8 cellular contexts compared by ENCODE assay signal in the genomic region with DNA sequence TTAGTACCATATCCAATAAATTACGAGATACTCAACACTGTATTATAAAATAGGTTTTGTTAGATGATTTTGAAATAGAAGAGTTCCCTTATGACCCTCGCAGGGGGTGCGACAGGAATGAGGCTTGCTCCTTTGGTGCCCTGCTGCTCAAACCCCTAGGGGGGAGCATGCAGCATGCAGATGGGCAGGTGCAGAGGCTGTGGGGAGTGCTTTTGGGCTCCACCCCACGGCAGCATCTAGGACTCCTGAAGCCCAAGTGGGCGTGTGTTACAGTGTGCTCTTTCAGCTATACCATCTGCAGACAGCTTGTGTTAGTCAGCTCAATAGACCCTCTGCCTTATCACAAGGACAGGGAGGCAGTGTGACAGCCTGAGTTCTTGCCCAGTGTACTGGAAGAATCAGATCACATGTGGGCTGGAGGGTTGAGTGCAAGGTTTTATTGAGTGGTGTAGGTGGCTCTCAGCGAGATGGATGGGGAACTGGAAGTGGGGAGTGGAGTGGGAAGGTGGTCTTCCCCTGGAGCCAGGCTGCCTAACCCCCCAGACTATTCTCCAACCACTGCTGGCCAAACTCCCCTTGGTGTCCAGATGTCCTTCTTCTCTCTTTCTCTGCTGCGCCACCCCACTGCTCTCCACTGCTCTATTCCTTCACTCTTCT. TPM values are rescaled to one million over a fixed set of nuclear protein-coding genes. Genes with fewer than 3 reads are reported as not detected.
DNase-seq lines count a peak whose midpoint lies in the region; ATAC-seq and TF ChIP-seq lines count a peak whose summit lies in the region.

No MANE protein-coding gene starts in this region.

- no peaks in the 10 kb centered on the region for H3K79me1 ChIP-seq in trophoblast cell (ENCODE audit: low read length)

- no peaks in the 10 kb centered on the region for H3K36me3 Mint-ChIP-seq in activated CD4-positive, alpha-beta T cell treated with anti-CD3 and anti-CD28 coated beads for 36 hours (ENCODE audit: low read depth)
- H3K36me3 Mint-ChIP-seq in glutamatergic neuron (ENCODE audit: unreplicated experiment) = no peaks in the 10 kb centered on the region

- peaks cover 4 to 5% of the 10 kb centered on the region in 2 experiments for H3K4me1 ChIP-seq in trophoblast cell (ENCODE audit: control insufficient read depth in 1 of 2, insufficient read depth in 2 of 2, low read length in 2 of 2)

- no peaks in the 10 kb centered on the region for H3K9me3 ChIP-seq in WERI-Rb-1 (ENCODE audit: severe bottlenecking)
- no peaks in the 10 kb centered on the region for H3K9me3 ChIP-seq in trophoblast cell (ENCODE audit: insufficient read depth, low read depth, low read length)

- WGBS in trophoblast cell (ENCODE audit: extremely low coverage, insufficient coverage, insufficient read length) = no CpG with 5 or more reads among the region's 7 CpGs

- H2BK12ac ChIP-seq in trophoblast cell (ENCODE audit: low read length) = no peak overlapping the region

- H2AK5ac ChIP-seq in trophoblast cell (ENCODE audit: low read length) = no peak overlapping the region

- H2BK120ac ChIP-seq in trophoblast cell (ENCODE audit: insufficient read depth, low read length, poor library complexity) = no peak overlapping the region

- no peak overlapping the region for H3K9ac ChIP-seq in trophoblast cell (ENCODE audit: low read length)

- H4K12ac ChIP-seq in trophoblast cell (ENCODE audit: low read depth, low read length) = no peak overlapping the region

- H3K36me3 ChIP-seq in WERI-Rb-1 = no peaks in the 10 kb centered on the region
- H3K36me3 ChIP-seq in trophoblast cell (ENCODE audit: control insufficient read depth in 1 of 2, insufficient read depth in 2 of 2, low read length in 2 of 2) = no peaks in the 10 kb centered on the region

- peak; percentile 93 for ATAC-seq in activated CD4-positive, alpha-beta T cell treated with anti-CD3 and anti-CD28 coated beads for 36 hours
- ATAC-seq in HG02610 (IDR thresholded peaks at IDR 0.05; ENCODE audit: unreplicated experiment) = peak; percentile 72
- no peak for ATAC-seq in sciatic nerve

- no peak overlapping the region for H2AFZ ChIP-seq in trophoblast cell (ENCODE audit: insufficient read depth, low read length, poor library complexity)

- H3K4me1 Mint-ChIP-seq in activated CD4-positive, alpha-beta T cell treated with anti-CD3 and anti-CD28 coated beads for 36 hours = peaks cover 17% of the 10 kb centered on the region
- H3K4me1 Mint-ChIP-seq in glutamatergic neuron (ENCODE audit: low read depth, unreplicated experiment) = no peaks in the 10 kb centered on the region

- H3K27ac ChIP-seq in WERI-Rb-1 (no peak overlapping the region), trophoblast cell (ENCODE audit: low read depth, low read length) (no peak overlapping the region)

- H2BK5ac ChIP-seq in trophoblast cell (ENCODE audit: low read depth, low read length, poor library complexity) = no peak overlapping the region

- H3K9me3 Mint-ChIP-seq in activated CD4-positive, alpha-beta T cell treated with anti-CD3 and anti-CD28 coated beads for 36 hours (ENCODE audit: low read depth) = no peaks in the 10 kb centered on the region
- H3K9me3 Mint-ChIP-seq in glutamatergic neuron (ENCODE audit: unreplicated experiment) = peaks cover 3% of the 10 kb centered on the region

- POLR2A ChIA-PET in activated CD4-positive, alpha-beta T cell treated with anti-CD3 and anti-CD28 coated beads for 36 hours (lab: Charles Lee) = no interaction called here

- CTCF ChIA-PET in activated CD4-positive, alpha-beta T cell treated with anti-CD3 and anti-CD28 coated beads for 36 hours (lab: Charles Lee) = no interaction called here

- no peak overlapping the region for H3K4me2 ChIP-seq in trophoblast cell (ENCODE audit: low read length)

- H3K4me3 Mint-ChIP-seq in activated CD4-positive, alpha-beta T cell treated with anti-CD3 and anti-CD28 coated beads for 36 hours = no peak overlapping the region
- H3K4me3 Mint-ChIP-seq in glutamatergic neuron (ENCODE audit: unreplicated experiment) = no peak overlapping the region

- H3K23ac ChIP-seq in trophoblast cell (ENCODE audit: low read length) = no peak overlapping the region

- H3K14ac ChIP-seq in trophoblast cell (ENCODE audit: low read length) = no peak overlapping the region

- intact Hi-C loops in activated CD4-positive, alpha-beta T cell treated with anti-CD3 and anti-CD28 coated beads for 36 hours (cut with DNase I, micrococcal nuclease) = loop anchor here in 1 of 2 experiments (1.0 kb wide), 1 partner anchor 298 kb away; no protein-coding TSS in a partner anchor
- intact Hi-C loops in sciatic nerve (cut with DNase I) = no loop called here

- no peak overlapping the region for H3K18ac ChIP-seq in trophoblast cell (ENCODE audit: low read length)

- no peak overlapping the region for H3K27ac Mint-ChIP-seq in activated CD4-positive, alpha-beta T cell treated with anti-CD3 and anti-CD28 coated beads for 36 hours
- no peak overlapping the region for H3K27ac Mint-ChIP-seq in glutamatergic neuron (ENCODE audit: unreplicated experiment)

- H3K27me3 Mint-ChIP-seq in activated CD4-positive, alpha-beta T cell treated with anti-CD3 and anti-CD28 coated beads for 36 hours = peaks cover 20% of the 10 kb centered on the region
- H3K27me3 Mint-ChIP-seq in glutamatergic neuron (ENCODE audit: unreplicated experiment) = no peaks in the 10 kb centered on the region

- H3K4ac ChIP-seq in trophoblast cell (ENCODE audit: low read depth, low read length) = no peak overlapping the region

- H4K8ac ChIP-seq in trophoblast cell (ENCODE audit: low read depth, low read length) = no peak overlapping the region

- no peak overlapping the region for H4K91ac ChIP-seq in trophoblast cell (ENCODE audit: low read depth, low read length)

- H3K79me2 ChIP-seq in trophoblast cell (ENCODE audit: control insufficient read depth, insufficient read depth, low read length, poor library complexity) = no peaks in the 10 kb centered on the region

- H3K4me3 ChIP-seq in WERI-Rb-1 (ENCODE audit: low read depth, low read length) = no peak overlapping the region
- H3K4me3 ChIP-seq in trophoblast cell (ENCODE audit: low read depth, low read length) = no peak overlapping the region

- H3K27me3 ChIP-seq in WERI-Rb-1 (ENCODE audit: insufficient read depth, low read depth, severe bottlenecking) (no peaks in the 10 kb centered on the region), trophoblast cell (ENCODE audit: insufficient read depth, low read length) (no peaks in the 10 kb centered on the region)

- DNase-seq in activated CD4-positive, alpha-beta T cell treated with anti-CD3 and anti-CD28 coated beads for 36 hours = peak; percentile 69
- no peak for DNase-seq in activated CD4-positive, alpha-beta T cell treated with anti-CD3 and anti-CD28 coated beads, Interleukin-2, amount 50 U/mL, for 1 hour
- DNase-seq in WERI-Rb-1 = peak; percentile 48
- peak; percentile 33 for DNase-seq in stimulated activated CD4-positive, alpha-beta T cell treated with anti-CD3 and anti-CD28 coated beads, Interleukin-1b, Interleukin-23, amount 100 ng/mL, for 48 hours
- no peak for DNase-seq in sciatic nerve (ENCODE audit: low spot score)
- no peak for DNase-seq in trophoblast cell
- DNase-seq in glutamatergic neuron = no peak

- TF ChIP-seq CTCF in WERI-Rb-1 (IDR thresholded peaks at IDR 0.05; ENCODE audit: low read depth, low read length) (peak; percentile 63), glutamatergic neuron (IDR thresholded peaks at IDR 0.05; ENCODE audit: partially characterized antibody, unreplicated experiment) (no peak)

RNA-seq across cellular contexts. Expression of gene MRC1, which starts 3.1 kb away (rescaled TPM):
- total RNA-seq in activated CD4-positive, alpha-beta T cell treated with anti-CD3 and anti-CD28 coated beads for 36 hours = under 1 TPM; 0.04 to 0.05 TPM
- total RNA-seq in sciatic nerve (35.8 TPM), glutamatergic neuron (ENCODE audit: unreplicated experiment) (7.9 TPM)
- polyA plus RNA-seq in trophoblast cell (2013) = 0.19 and 0.21 TPM in 2 replicates

RNA-seq across cellular contexts. Expression of gene TMEM236, which starts 54.0 kb away (rescaled TPM):
- under 1 TPM; 0.02 to 0.05 TPM for total RNA-seq in activated CD4-positive, alpha-beta T cell treated with anti-CD3 and anti-CD28 coated beads for 36 hours
- 0.49 TPM for total RNA-seq in sciatic nerve
- polyA plus RNA-seq in trophoblast cell (2013) = 0.56 and 0.61 TPM in 2 replicates
- 0.07 TPM for total RNA-seq in glutamatergic neuron (ENCODE audit: unreplicated experiment)

Comparison
In these comparisons a context has a peak if more than half of its experiments do, and no peak if none do; other contexts are left out.
1. DNase-seq: peak in activated CD4-positive, alpha-beta T cell treated with anti-CD3 and anti-CD28 coated beads for 36 hours (single experiment), WERI-Rb-1 (single experiment) and stimulated activated CD4-positive, alpha-beta T cell treated with anti-CD3 and anti-CD28 coated beads, Interleukin-1b, Interleukin-23, amount 100 ng/mL, for 48 hours (single experiment); none in activated CD4-positive, alpha-beta T cell treated with anti-CD3 and anti-CD28 coated beads, Interleukin-2, amount 50 U/mL, for 1 hour (single experiment), sciatic nerve (single experiment), trophoblast cell (0 of 2) and glutamatergic neuron (single experiment).